Comparison of ENCODE assay signal across 13 cellular contexts in genomic region chr4:118417325-118417724, GRCh38.
DNase-seq lines count a peak whose midpoint lies in the region; ATAC-seq and TF ChIP-seq lines count a peak whose summit lies in the region.
"Had no signal": no experiment of that assay in that cellular context is flagged by ENCODE, and none has a peak within 500 bp of the region (broad histone marks: within the 10 kb centered on the region; RNA-seq: fewer than 3 reads in every experiment).

No MANE protein-coding gene starts in this region.

- H3K27ac ChIP-seq in mammary epithelial cell (ENCODE audit: insufficient read depth, low read depth, low read length) = peak overlapping the region; percentile 66
- H3K27ac ChIP-seq: HL-60, thoracic aorta had no signal

- no peak overlapping the region for H3K4me3 ChIP-seq in mammary epithelial cell (replicated peaks in 1 of 3; ENCODE audit: insufficient read depth in 1 of 3, low read depth in 2 of 3, low read length in 3 of 3)
- no peak overlapping the region for H3K4me3 ChIP-seq in retinal pigment epithelial cell (ENCODE audit: low read length)
- H3K4me3 ChIP-seq: thoracic aorta had no signal

- H3K4me1 ChIP-seq in mammary epithelial cell (ENCODE audit: insufficient read depth, low read length) = peaks cover 4% of the 10 kb centered on the region

- CTCF ChIA-PET in mammary epithelial cell (lab: Charles Lee; ENCODE audit: low non-redundant PET) = interaction anchor here (0.5 kb wide), 1 partner anchor 74 kb away, joined by 3 read pairs; no protein-coding TSS in a partner anchor

- intact Hi-C loops in mammary epithelial cell (cut with micrococcal nuclease) = loop anchor here (2.0 to 5.0 kb wide), 2 partner anchors 65 to 137 kb away; partner anchors contain the start of gene PRSS12

- no peaks in the 10 kb centered on the region for H3K36me3 ChIP-seq in mammary epithelial cell (ENCODE audit: insufficient read depth, low read length)
- H3K36me3 ChIP-seq: thoracic aorta had no signal

- ATAC-seq in GM18511 (IDR thresholded peaks at IDR 0.05; ENCODE audit: unreplicated experiment) (peak; percentile 63), HG03520 (IDR thresholded peaks at IDR 0.05; ENCODE audit: unreplicated experiment) (peak; percentile 61), GM18505 (IDR thresholded peaks at IDR 0.05; ENCODE audit: unreplicated experiment) (no peak)

- H2AFZ ChIP-seq in mammary epithelial cell (ENCODE audit: low read depth, low read length) = no peak overlapping the region

- no peak overlapping the region for H3K9ac ChIP-seq in mammary epithelial cell (ENCODE audit: insufficient read depth, low read length)

- in situ Hi-C loops in mammary epithelial cell (cut with MboI; ENCODE audit: low sequenced_read_pairs in 2 of 2) = no loop called here

- no peak for TF ChIP-seq CTCF in mammary epithelial cell (conservative IDR thresholded peaks at IDR 0.05 in 1 of 2, IDR thresholded peaks at IDR 0.05 in 1 of 2; ENCODE audit: extremely low read depth in 1 of 2, insufficient read depth in 1 of 2, low read depth in 1 of 2, low read length in 2 of 2)
- no peak for TF ChIP-seq CTCF in retinal pigment epithelial cell (conservative IDR thresholded peaks at IDR 0.05; ENCODE audit: low read depth, low read length)

- DNase-seq in mammary epithelial cell (peak; percentile 93), retinal pigment epithelial cell (ENCODE audit: low read depth) (peak; percentile 64), HT-29 (ENCODE audit: low spot score) (no peak)
- DNase-seq in stimulated activated CD4-positive, alpha-beta T cell treated with anti-CD3 and anti-CD28 coated beads, Interleukin-2, amount 100 ng/mL, for 48 hours = no peak
- DNase-seq: activated CD4-positive, alpha-beta memory T cell treated with anti-CD3 and anti-CD28 coated beads for 36 hours; activated gamma-delta T cell; Calu3; kidney had no signal

- H4K20me1 ChIP-seq in mammary epithelial cell (ENCODE audit: insufficient read depth, low read length) = no peaks in the 10 kb centered on the region

- dilution Hi-C loops in mammary epithelial cell (cut with HindIII; ENCODE audit: low sequenced_read_pairs) = no loop called here

- H3K9me3 ChIP-seq in mammary epithelial cell (replicated peaks; ENCODE audit: insufficient read depth, low read length) = no peaks in the 10 kb centered on the region
- H3K9me3 ChIP-seq: thoracic aorta had no signal

- no peak for TF ChIP-seq POLR2A in GM18505 (IDR thresholded peaks at IDR 0.05; ENCODE audit: borderline replicate concordance, extremely low read depth, insufficient read depth, insufficient read length)

- H3K4me2 ChIP-seq in mammary epithelial cell (ENCODE audit: insufficient read depth, low read depth, low read length) = peak overlapping the region; percentile 66

- BruUV-seq in mammary epithelial cell (replicated peaks; lab: Mats Ljungman, UMichigan) = no TSS peak

- no peaks in the 10 kb centered on the region for H3K27me3 ChIP-seq in mammary epithelial cell (ENCODE audit: insufficient read depth, low read length)

- no peaks in the 10 kb centered on the region for H3K79me2 ChIP-seq in mammary epithelial cell (ENCODE audit: insufficient read depth, low read length)

Comparison
In these comparisons a context has a peak if more than half of its experiments do, and no peak if none do; other contexts are left out.
1. DNase-seq: peak in mammary epithelial cell (single experiment) and retinal pigment epithelial cell (single experiment); none in stimulated activated CD4-positive, alpha-beta T cell treated with anti-CD3 and anti-CD28 coated beads, Interleukin-2, amount 100 ng/mL, for 48 hours (0 of 2) and HT-29 (single experiment).